9 cellular contexts compared by ENCODE assay signal in the genomic region with DNA sequence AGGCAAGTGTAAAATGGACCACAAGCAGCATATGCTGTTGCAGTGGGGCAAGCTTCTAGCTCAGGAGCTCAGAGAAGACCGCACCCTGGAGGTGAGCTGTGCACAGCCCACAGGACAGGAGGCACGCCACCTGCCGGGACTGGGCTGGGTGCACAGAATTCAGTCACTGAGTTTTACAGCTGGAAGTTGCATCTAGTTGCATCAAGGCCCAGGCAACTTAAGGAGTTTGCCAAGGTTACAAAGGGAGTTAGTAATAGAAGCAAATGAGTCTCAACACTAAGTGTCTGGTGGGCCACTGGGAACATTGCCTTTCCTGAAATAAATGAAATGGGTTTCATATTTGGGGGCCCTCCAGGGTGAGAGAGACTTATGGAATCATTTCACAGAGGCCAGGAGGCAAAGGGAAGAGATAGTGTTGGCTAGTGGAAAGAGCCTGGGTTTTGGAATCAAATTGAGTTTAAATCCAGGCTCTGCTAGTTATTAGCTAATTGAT. TPM values are rescaled to one million over a fixed set of nuclear protein-coding genes. Genes with fewer than 3 reads are reported as not detected.
DNase-seq lines count a peak whose midpoint lies in the region; ATAC-seq, FAIRE-seq and TF ChIP-seq lines count a peak whose summit lies in the region.
"Had no signal": no experiment of that assay in that cellular context is flagged by ENCODE, and none has a peak within 500 bp of the region (broad histone marks: within the 10 kb centered on the region; RNA-seq: fewer than 3 reads in every experiment).

No MANE protein-coding gene starts in this region.

- no peak for DNase-seq in GM12892 (ENCODE audit: insufficient read length)
- DNase-seq in HT-29 (ENCODE audit: low spot score): peak; percentile 74
- peak; percentile 60 for DNase-seq in adipocyte (ENCODE audit: low read depth)
- DNase-seq in retinal pigment epithelial cell (ENCODE audit: low read depth): no peak
- no peak for DNase-seq in glutamatergic neuron
- DNase-seq in NCI-H774 (lab: John Stamatoyannopoulos, UW): no peak
- no peak for DNase-seq in nephron progenitor cell

- peaks cover 38% of the 10 kb centered on the region for H3K4me1 ChIP-seq in adipocyte (ENCODE audit: control insufficient read depth, insufficient read depth, low read length)

- H3K4me1 Mint-ChIP-seq in glutamatergic neuron (ENCODE audit: low read depth, unreplicated experiment) (peaks cover 5% of the 10 kb centered on the region), nephron progenitor cell (no peaks in the 10 kb centered on the region)
- H3K4me1 Mint-ChIP-seq: nephron had no signal

- H3K27ac Mint-ChIP-seq in glutamatergic neuron (ENCODE audit: unreplicated experiment) (no peak overlapping the region), nephron progenitor cell (no peak overlapping the region)

- no peak for TF ChIP-seq POLR2A in GM12892 (IDR thresholded peaks at IDR 0.05; ENCODE audit: low read depth, low read length)

- no peaks in the 10 kb centered on the region for H3K27me3 Mint-ChIP-seq in glutamatergic neuron (ENCODE audit: unreplicated experiment)
- peaks cover 8% of the 10 kb centered on the region for H3K27me3 Mint-ChIP-seq in nephron progenitor cell (ENCODE audit: low read depth, poor library complexity)

- H3K9me3 ChIP-seq in adipocyte (ENCODE audit: control insufficient read depth, low read length): peaks cover 5% of the 10 kb centered on the region

- H3K36me3 ChIP-seq in adipocyte (ENCODE audit: control insufficient read depth, insufficient read depth, low read length, severe bottlenecking): peaks cover 14% of the 10 kb centered on the region

- ATAC-seq in GM21447 (IDR thresholded peaks at IDR 0.05; ENCODE audit: unreplicated experiment): peak; percentile 50

- H3K27me3 ChIP-seq in adipocyte (replicated peaks; ENCODE audit: control insufficient read depth, insufficient read depth, low read length): no peaks in the 10 kb centered on the region

- H3K9me3 Mint-ChIP-seq in glutamatergic neuron (ENCODE audit: unreplicated experiment): no peaks in the 10 kb centered on the region
- no peaks in the 10 kb centered on the region for H3K9me3 Mint-ChIP-seq in nephron progenitor cell
- H3K9me3 Mint-ChIP-seq: nephron had no signal

- H3K4me3 ChIP-seq in adipocyte (ENCODE audit: low read length): peak overlapping the region; percentile 55
- H3K4me3 ChIP-seq in retinal pigment epithelial cell (ENCODE audit: low read length): no peak overlapping the region

- peak; percentile 76 for FAIRE-seq in GM12892 (lab: Jason Lieb, UNC)

- TF ChIP-seq CTCF in retinal pigment epithelial cell (conservative IDR thresholded peaks at IDR 0.05; ENCODE audit: low read depth, low read length) (peak; percentile 46), glutamatergic neuron (IDR thresholded peaks at IDR 0.05; ENCODE audit: partially characterized antibody, unreplicated experiment) (no peak), nephron progenitor cell (IDR thresholded peaks at IDR 0.05) (no peak)

- H3K4me3 Mint-ChIP-seq in glutamatergic neuron (ENCODE audit: unreplicated experiment) (no peak overlapping the region), nephron progenitor cell (no peak overlapping the region)
- H3K4me3 Mint-ChIP-seq: nephron had no signal

- H3K36me3 Mint-ChIP-seq in glutamatergic neuron (ENCODE audit: unreplicated experiment): peaks cover 11% of the 10 kb centered on the region
- no peaks in the 10 kb centered on the region for H3K36me3 Mint-ChIP-seq in nephron progenitor cell (ENCODE audit: low read depth)

- H3K9ac ChIP-seq in adipocyte (ENCODE audit: low read length): peak overlapping the region; percentile 72

RNA-seq across cellular contexts. Expression of gene TIMP4, which starts 36.0 kb away (rescaled TPM):
- not detected for polyA plus RNA-seq in GM12892 (2012; ENCODE audit: missing spikeins)
- total RNA-seq in HT-29 (2014; rRNA removed; shearing (Covaris generic)): 2.7 and 3.8 TPM in 2 replicates
- not detected for total RNA-seq in glutamatergic neuron (ENCODE audit: unreplicated experiment)

Comparison
In these comparisons a context has a peak if more than half of its experiments do, and no peak if none do; other contexts are left out.
1. DNase-seq: peak in HT-29 (single experiment) and adipocyte (single experiment); none in GM12892 (single experiment), retinal pigment epithelial cell (single experiment), glutamatergic neuron (single experiment), NCI-H774 (single experiment) and nephron progenitor cell (single experiment).